1 cellular context compared by ENCODE assay signal in the genomic region with DNA sequence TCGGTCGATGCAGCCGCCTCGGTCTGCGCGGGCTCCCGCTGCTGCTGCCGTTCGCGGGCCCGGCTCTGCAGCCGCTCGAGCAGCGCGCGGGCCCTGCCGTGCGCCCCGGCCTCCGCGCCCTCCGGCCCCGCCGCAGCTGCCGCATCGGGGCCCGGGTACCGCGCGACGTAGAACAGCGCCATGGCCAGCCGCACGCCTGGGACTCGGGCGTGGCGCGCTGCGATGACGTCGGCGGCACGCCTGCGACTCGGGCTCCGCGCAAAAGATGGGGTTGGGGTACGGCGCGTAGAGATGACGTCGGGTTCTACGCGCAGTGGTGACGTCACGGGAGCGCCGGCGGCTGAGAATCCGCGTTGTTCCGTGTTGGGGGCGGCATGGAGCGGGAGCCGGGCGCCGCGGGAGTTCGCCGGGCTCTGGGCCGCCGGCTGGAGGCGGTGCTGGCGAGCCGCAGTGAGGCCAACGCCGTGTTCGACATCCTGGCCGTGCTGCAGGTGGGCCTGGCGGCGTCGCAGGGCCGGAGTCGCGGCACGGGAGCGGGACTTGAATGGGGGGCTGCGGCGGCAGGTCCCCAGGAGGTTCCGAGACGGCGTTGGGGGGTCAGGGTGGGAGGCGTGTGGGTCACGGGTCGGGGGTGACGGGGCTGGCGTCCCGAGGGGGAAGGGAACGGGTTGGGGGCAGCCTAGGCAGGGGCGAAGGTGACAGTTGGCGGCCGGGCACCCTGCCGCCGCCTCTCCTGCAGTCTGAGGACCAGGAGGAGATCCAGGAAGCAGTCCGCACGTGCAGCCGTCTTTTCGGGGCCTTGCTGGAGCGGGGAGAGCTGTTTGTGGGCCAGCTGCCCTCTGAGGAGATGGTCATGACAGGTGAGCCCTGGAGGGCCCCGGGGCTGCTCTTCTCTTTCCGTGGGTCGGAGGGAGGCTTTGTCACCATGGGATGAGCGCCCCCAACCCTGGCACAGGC.
A peak's percentile ranks its signal among the peaks of the same experiment; 100 is the strongest.
TF ChIP-seq lines count a peak whose summit lies in the region.

DDX51 (minus strand) TSS at position 205 of the 957 bp plus-strand sequence; CDS start at position 182, 23 bp downstream.
NOC4L (plus strand) TSS at position 343 of the 957 bp plus-strand sequence; CDS start at position 375, 32 bp downstream.

TF ChIP-seq in HepG2, 621 proteins besides CTCF, POLR2A, EP300 and RAD21 (continued from another document and continues in another):
- TF ChIP-seq MIER3 (CRISPR knock-in tag; IDR thresholded peaks at IDR 0.05; ENCODE audit: borderline replicate concordance) (peak; percentile 88), RELA (CRISPR knock-in tag; IDR thresholded peaks at IDR 0.05) (peak; percentile 88), ZGPAT (CRISPR knock-in tag; IDR thresholded peaks at IDR 0.05) (peak; percentile 89), SRF (IDR thresholded peaks at IDR 0.05; ENCODE audit: low read depth, low read length) (peak; percentile 90), ZFP36L1 (CRISPR knock-in tag; IDR thresholded peaks at IDR 0.05) (no peak), TMF1 (CRISPR knock-in tag; IDR thresholded peaks at IDR 0.05; ENCODE audit: low read depth) (no peak), ZC3H4 (CRISPR knock-in tag; IDR thresholded peaks at IDR 0.05; ENCODE audit: borderline replicate concordance) (no peak), ZNF616 (CRISPR knock-in tag; IDR thresholded peaks at IDR 0.05; ENCODE audit: low read depth) (peak; percentile 76; the same call in 1 of the 2 replicates), ZNF136 (CRISPR knock-in tag; IDR thresholded peaks at IDR 0.05; ENCODE audit: low read depth) (no peak), ZNF160 (CRISPR knock-in tag; IDR thresholded peaks at IDR 0.05) (peak; percentile 46; the same call in 1 of the 2 replicates), FOXK1 (CRISPR knock-in tag; IDR thresholded peaks at IDR 0.05; ENCODE audit: borderline replicate concordance, low read depth) (peak; percentile 99), KMT2A (CRISPR knock-in tag; IDR thresholded peaks at IDR 0.05) (peak; percentile 96), GPN1 (CRISPR knock-in tag; IDR thresholded peaks at IDR 0.05; ENCODE audit: borderline replicate concordance) (no peak), GATAD2A (CRISPR knock-in tag; IDR thresholded peaks at IDR 0.05) (peak; percentile 43; the same call in 1 of the 2 replicates), RORA (CRISPR knock-in tag; IDR thresholded peaks at IDR 0.05) (no peak), NR2C2 (CRISPR knock-in tag; IDR thresholded peaks at IDR 0.05; ENCODE audit: borderline replicate concordance) (peak; percentile 83), SMAD9 (CRISPR knock-in tag; IDR thresholded peaks at IDR 0.05) (no peak), RNF2 (conservative IDR thresholded peaks at IDR 0.05; ENCODE audit: low read depth) (no peak), ASH2L (IDR thresholded peaks at IDR 0.05; ENCODE audit: insufficient read length, low read depth, low read length) (peak; percentile 86), ZNF776 (CRISPR knock-in tag; IDR thresholded peaks at IDR 0.05) (no peak; the same call in 1 of the 2 replicates), ZNF678 (CRISPR knock-in tag; IDR thresholded peaks at IDR 0.05) (0 out of 2 replicates have a peak, but pooled peaks have one; percentile 58), SMAD1 (CRISPR knock-in tag; IDR thresholded peaks at IDR 0.05; ENCODE audit: borderline replicate concordance, low read depth) (no peak), MTF1 (CRISPR knock-in tag; IDR thresholded peaks at IDR 0.05) (no peak), CENPBD1 (CRISPR knock-in tag; IDR thresholded peaks at IDR 0.05; ENCODE audit: borderline replicate concordance, low read depth) (no peak), IKZF1 (IDR thresholded peaks at IDR 0.05) (no peak)
- TF ChIP-seq, protein P1, sequence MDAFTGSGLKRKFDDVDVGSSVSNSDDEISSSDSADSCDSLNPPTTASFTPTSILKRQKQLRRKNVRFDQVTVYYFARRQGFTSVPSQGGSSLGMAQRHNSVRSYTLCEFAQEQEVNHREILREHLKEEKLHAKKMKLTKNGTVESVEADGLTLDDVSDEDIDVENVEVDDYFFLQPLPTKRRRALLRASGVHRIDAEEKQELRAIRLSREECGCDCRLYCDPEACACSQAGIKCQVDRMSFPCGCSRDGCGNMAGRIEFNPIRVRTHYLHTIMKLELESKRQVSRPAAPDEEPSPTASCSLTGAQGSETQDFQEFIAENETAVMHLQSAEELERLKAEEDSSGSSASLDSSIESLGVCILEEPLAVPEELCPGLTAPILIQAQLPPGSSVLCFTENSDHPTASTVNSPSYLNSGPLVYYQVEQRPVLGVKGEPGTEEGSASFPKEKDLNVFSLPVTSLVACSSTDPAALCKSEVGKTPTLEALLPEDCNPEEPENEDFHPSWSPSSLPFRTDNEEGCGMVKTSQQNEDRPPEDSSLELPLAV (CRISPR knock-in tag; conservative IDR thresholded peaks at IDR 0.05; ENCODE audit: low read depth), result no peak
- TF ChIP-seq, protein P2, sequence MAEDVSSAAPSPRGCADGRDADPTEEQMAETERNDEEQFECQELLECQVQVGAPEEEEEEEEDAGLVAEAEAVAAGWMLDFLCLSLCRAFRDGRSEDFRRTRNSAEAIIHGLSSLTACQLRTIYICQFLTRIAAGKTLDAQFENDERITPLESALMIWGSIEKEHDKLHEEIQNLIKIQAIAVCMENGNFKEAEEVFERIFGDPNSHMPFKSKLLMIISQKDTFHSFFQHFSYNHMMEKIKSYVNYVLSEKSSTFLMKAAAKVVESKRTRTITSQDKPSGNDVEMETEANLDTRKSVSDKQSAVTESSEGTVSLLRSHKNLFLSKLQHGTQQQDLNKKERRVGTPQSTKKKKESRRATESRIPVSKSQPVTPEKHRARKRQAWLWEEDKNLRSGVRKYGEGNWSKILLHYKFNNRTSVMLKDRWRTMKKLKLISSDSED (CRISPR knock-in tag; IDR thresholded peaks at IDR 0.05), result no peak
- TF ChIP-seq, protein P3, sequence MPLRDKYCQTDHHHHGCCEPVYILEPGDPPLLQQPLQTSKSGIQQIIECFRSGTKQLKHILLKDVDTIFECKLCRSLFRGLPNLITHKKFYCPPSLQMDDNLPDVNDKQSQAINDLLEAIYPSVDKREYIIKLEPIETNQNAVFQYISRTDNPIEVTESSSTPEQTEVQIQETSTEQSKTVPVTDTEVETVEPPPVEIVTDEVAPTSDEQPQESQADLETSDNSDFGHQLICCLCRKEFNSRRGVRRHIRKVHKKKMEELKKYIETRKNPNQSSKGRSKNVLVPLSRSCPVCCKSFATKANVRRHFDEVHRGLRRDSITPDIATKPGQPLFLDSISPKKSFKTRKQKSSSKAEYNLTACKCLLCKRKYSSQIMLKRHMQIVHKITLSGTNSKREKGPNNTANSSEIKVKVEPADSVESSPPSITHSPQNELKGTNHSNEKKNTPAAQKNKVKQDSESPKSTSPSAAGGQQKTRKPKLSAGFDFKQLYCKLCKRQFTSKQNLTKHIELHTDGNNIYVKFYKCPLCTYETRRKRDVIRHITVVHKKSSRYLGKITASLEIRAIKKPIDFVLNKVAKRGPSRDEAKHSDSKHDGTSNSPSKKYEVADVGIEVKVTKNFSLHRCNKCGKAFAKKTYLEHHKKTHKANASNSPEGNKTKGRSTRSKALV (CRISPR knock-in tag; IDR thresholded peaks at IDR 0.05), result 0 out of 2 replicates have a peak, but pooled peaks have one; percentile 48
- TF ChIP-seq, protein P4, sequence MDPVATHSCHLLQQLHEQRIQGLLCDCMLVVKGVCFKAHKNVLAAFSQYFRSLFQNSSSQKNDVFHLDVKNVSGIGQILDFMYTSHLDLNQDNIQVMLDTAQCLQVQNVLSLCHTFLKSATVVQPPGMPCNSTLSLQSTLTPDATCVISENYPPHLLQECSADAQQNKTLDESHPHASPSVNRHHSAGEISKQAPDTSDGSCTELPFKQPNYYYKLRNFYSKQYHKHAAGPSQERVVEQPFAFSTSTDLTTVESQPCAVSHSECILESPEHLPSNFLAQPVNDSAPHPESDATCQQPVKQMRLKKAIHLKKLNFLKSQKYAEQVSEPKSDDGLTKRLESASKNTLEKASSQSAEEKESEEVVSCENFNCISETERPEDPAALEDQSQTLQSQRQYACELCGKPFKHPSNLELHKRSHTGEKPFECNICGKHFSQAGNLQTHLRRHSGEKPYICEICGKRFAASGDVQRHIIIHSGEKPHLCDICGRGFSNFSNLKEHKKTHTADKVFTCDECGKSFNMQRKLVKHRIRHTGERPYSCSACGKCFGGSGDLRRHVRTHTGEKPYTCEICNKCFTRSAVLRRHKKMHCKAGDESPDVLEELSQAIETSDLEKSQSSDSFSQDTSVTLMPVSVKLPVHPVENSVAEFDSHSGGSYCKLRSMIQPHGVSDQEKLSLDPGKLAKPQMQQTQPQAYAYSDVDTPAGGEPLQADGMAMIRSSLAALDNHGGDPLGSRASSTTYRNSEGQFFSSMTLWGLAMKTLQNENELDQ (CRISPR knock-in tag; IDR thresholded peaks at IDR 0.05; ENCODE audit: borderline replicate concordance), result peak; percentile 72; the same call in 1 of the 2 replicates
- TF ChIP-seq, protein P5, sequence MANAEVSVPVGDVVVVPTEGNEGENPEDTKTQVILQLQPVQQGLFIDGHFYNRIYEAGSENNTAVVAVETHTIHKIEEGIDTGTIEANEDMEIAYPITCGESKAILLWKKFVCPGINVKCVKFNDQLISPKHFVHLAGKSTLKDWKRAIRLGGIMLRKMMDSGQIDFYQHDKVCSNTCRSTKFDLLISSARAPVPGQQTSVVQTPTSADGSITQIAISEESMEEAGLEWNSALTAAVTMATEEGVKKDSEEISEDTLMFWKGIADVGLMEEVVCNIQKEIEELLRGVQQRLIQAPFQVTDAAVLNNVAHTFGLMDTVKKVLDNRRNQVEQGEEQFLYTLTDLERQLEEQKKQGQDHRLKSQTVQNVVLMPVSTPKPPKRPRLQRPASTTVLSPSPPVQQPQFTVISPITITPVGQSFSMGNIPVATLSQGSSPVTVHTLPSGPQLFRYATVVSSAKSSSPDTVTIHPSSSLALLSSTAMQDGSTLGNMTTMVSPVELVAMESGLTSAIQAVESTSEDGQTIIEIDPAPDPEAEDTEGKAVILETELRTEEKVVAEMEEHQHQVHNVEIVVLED (CRISPR knock-in tag; IDR thresholded peaks at IDR 0.05; ENCODE audit: borderline replicate concordance), result peak; percentile 98
- TF ChIP-seq, protein P6, sequence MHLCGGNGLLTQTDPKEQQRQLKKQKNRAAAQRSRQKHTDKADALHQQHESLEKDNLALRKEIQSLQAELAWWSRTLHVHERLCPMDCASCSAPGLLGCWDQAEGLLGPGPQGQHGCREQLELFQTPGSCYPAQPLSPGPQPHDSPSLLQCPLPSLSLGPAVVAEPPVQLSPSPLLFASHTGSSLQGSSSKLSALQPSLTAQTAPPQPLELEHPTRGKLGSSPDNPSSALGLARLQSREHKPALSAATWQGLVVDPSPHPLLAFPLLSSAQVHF (CRISPR knock-in tag; IDR thresholded peaks at IDR 0.05), result peak; percentile 70
- TF ChIP-seq, protein P7, sequence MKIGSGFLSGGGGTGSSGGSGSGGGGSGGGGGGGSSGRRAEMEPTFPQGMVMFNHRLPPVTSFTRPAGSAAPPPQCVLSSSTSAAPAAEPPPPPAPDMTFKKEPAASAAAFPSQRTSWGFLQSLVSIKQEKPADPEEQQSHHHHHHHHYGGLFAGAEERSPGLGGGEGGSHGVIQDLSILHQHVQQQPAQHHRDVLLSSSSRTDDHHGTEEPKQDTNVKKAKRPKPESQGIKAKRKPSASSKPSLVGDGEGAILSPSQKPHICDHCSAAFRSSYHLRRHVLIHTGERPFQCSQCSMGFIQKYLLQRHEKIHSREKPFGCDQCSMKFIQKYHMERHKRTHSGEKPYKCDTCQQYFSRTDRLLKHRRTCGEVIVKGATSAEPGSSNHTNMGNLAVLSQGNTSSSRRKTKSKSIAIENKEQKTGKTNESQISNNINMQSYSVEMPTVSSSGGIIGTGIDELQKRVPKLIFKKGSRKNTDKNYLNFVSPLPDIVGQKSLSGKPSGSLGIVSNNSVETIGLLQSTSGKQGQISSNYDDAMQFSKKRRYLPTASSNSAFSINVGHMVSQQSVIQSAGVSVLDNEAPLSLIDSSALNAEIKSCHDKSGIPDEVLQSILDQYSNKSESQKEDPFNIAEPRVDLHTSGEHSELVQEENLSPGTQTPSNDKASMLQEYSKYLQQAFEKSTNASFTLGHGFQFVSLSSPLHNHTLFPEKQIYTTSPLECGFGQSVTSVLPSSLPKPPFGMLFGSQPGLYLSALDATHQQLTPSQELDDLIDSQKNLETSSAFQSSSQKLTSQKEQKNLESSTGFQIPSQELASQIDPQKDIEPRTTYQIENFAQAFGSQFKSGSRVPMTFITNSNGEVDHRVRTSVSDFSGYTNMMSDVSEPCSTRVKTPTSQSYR (CRISPR knock-in tag; IDR thresholded peaks at IDR 0.05; ENCODE audit: borderline replicate concordance), result peak; percentile 80; the same call in 1 of the 2 replicates
- TF ChIP-seq, protein P8, sequence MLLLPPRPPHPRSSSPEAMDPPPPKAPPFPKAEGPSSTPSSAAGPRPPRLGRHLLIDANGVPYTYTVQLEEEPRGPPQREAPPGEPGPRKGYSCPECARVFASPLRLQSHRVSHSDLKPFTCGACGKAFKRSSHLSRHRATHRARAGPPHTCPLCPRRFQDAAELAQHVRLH (CRISPR knock-in tag; IDR thresholded peaks at IDR 0.05; ENCODE audit: borderline replicate concordance, low read depth), result peak; percentile 96; the same call in 1 of the 2 replicates
- TF ChIP-seq, protein P9, sequence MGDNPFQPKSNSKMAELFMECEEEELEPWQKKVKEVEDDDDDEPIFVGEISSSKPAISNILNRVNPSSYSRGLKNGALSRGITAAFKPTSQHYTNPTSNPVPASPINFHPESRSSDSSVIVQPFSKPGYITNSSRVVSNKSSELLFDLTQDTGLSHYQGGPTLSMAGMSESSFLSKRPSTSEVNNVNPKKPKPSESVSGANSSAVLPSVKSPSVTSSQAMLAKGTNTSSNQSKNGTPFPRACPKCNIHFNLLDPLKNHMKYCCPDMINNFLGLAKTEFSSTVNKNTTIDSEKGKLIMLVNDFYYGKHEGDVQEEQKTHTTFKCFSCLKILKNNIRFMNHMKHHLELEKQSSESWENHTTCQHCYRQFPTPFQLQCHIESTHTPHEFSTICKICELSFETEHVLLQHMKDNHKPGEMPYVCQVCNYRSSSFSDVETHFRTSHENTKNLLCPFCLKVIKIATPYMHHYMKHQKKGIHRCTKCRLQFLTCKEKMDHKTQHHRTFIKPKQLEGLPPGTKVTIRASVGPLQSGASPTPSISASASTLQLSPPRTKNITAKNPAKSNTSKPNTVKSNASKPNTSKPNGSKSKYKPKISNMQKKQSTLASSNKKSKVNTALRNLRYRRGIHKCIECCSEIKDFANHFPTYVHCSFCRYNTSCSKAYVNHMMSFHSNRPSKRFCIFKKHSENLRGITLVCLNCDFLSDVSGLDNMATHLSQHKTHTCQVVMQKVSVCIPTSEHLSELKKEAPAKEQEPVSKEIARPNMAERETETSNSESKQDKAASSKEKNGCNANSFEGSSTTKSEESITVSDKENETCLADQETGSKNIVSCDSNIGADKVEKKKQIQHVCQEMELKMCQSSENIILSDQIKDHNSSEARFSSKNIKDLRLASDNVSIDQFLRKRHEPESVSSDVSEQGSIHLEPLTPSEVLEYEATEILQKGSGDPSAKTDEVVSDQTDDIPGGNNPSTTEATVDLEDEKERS (CRISPR knock-in tag; IDR thresholded peaks at IDR 0.05), result no peak
